ENCODE assay signal across 8 cellular contexts in genomic region chr19:56393119-56394012, GRCh38. TPM values are rescaled to one million over a fixed set of nuclear protein-coding genes. Genes with fewer than 3 reads are reported as not detected.
A peak's percentile ranks its signal among the peaks of the same experiment; 100 is the strongest.
DNase-seq lines count a peak whose midpoint lies in the region; ATAC-seq, FAIRE-seq and TF ChIP-seq lines count a peak whose summit lies in the region.

TSS of gene ZNF582 (minus strand) at chr19:56393534. CDS start at chr19:56391752, 1,782 bp downstream.

- peak within 1 kb of the TSS; percentile 96 for H3K27ac Mint-ChIP-seq in activated B cell treated with CpG ODN at 0.5 μM for 24 hours
- H3K27ac Mint-ChIP-seq in central memory CD8-positive, alpha-beta T cell (ENCODE audit: low read depth): peak within 1 kb of the TSS; percentile 98

- peaks cover 13% of the 10 kb centered on the region for H3K4me1 Mint-ChIP-seq in activated B cell treated with CpG ODN at 0.5 μM for 24 hours
- H3K4me1 Mint-ChIP-seq in central memory CD8-positive, alpha-beta T cell: peaks cover 11% of the 10 kb centered on the region

- intact Hi-C loops in activated B cell treated with CpG ODN at 0.5 μM for 24 hours (cut with micrococcal nuclease): loop anchor here (1.0 to 5.0 kb wide), 10 partner anchors 11 to 1764 kb away; partner anchors contain the start of genes ZFP28, ZNF460, ZNF471 and ZNF548

- peak within 1 kb of the TSS; percentile 97 for H3K4me3 Mint-ChIP-seq in activated B cell treated with CpG ODN at 0.5 μM for 24 hours
- H3K4me3 Mint-ChIP-seq in central memory CD8-positive, alpha-beta T cell: peak within 1 kb of the TSS; percentile 94

- peak; percentile 97 for ATAC-seq in HG02852 (IDR thresholded peaks at IDR 0.05; ENCODE audit: unreplicated experiment)
- peak; percentile 96 for ATAC-seq in activated B cell treated with CpG ODN at 0.5 μM for 24 hours (ENCODE audit: low read depth)
- ATAC-seq in central memory CD8-positive, alpha-beta T cell (replicated peaks; ENCODE audit: extremely low read depth, poor library complexity, severe bottlenecking): peak; percentile 99

- peak; percentile 17 for FAIRE-seq in islet of Langerhans (lab: Jason Lieb, UNC)

- TF ChIP-seq CTCF in activated B cell treated with CpG ODN at 0.5 μM for 24 hours (IDR thresholded peaks at IDR 0.05): no peak

- CTCF ChIA-PET in activated B cell treated with CpG ODN at 0.5 μM for 24 hours (lab: Charles Lee): interaction anchor here (0.7 to 2.0 kb wide), 5 partner anchors 9 to 706 kb away, joined by 3 to 5 read pairs (median 3); partner anchors contain the start of gene ZNF583

- H3K27me3 Mint-ChIP-seq in activated B cell treated with CpG ODN at 0.5 μM for 24 hours: no peaks in the 10 kb centered on the region
- H3K27me3 Mint-ChIP-seq in central memory CD8-positive, alpha-beta T cell: no peaks in the 10 kb centered on the region

- H3K9me3 Mint-ChIP-seq in activated B cell treated with CpG ODN at 0.5 μM for 24 hours: peaks cover 30% of the 10 kb centered on the region
- H3K9me3 Mint-ChIP-seq in central memory CD8-positive, alpha-beta T cell: peaks cover 33% of the 10 kb centered on the region

- H3K36me3 Mint-ChIP-seq in activated B cell treated with CpG ODN at 0.5 μM for 24 hours (ENCODE audit: low read depth): peaks cover 62% of the 10 kb centered on the region
- peaks cover 20% of the 10 kb centered on the region for H3K36me3 Mint-ChIP-seq in central memory CD8-positive, alpha-beta T cell (ENCODE audit: insufficient read depth)

- peak; percentile 50 for TF ChIP-seq POLR2A in GM15510 (IDR thresholded peaks at IDR 0.05; ENCODE audit: borderline replicate concordance, extremely low read depth, insufficient read length)

- peak; percentile 97 to 99 for DNase-seq in NCI-H1930 (lab: John Stamatoyannopoulos, UW)
- peak; percentile 85 for DNase-seq in activated B cell treated with CpG ODN at 0.5 μM for 24 hours
- peak; percentile 77 to 86 for DNase-seq in central memory CD8-positive, alpha-beta T cell (ENCODE audit: low spot score in 2 of 2)
- peak; percentile 80 to 83 for DNase-seq in stimulated activated CD4-positive, alpha-beta T cell treated with anti-CD3 and anti-CD28 coated beads, Interleukin-12 subunit alpha, Interleukin-12 subunit beta, amount 100 ng/mL, for 24 hours (ENCODE audit: low read depth in 2 of 2)
- no peak for DNase-seq in DMS153 treated with DMSO at 0.1 percent for 48 hours (lab: John Stamatoyannopoulos, UW; ENCODE audit: unreplicated experiment)

- POLR2A ChIA-PET in activated B cell treated with CpG ODN at 0.5 μM for 24 hours (lab: Charles Lee): interaction anchor here (0.6 to 2.7 kb wide), 8 partner anchors 8 to 1945 kb away, joined by 3 to 24 read pairs (median 6); partner anchors contain the start of genes ZNF583, ZNF71 and ZSCAN22

RNA-seq across cellular contexts. Expression of gene ZNF582, which starts in this region (rescaled TPM):
- 7.4 and 7.9 TPM in 2 replicates for total RNA-seq in activated B cell treated with CpG ODN at 0.5 μM for 24 hours
